In genomic region chr2:46913471-46914381, GRCh38 we compare ENCODE assay signal across 7 cellular contexts. TPM values are rescaled to one million over a fixed set of nuclear protein-coding genes. Genes with fewer than 3 reads are reported as not detected.
DNase-seq lines count a peak whose midpoint lies in the region; ATAC-seq and FAIRE-seq lines count a peak whose summit lies in the region.

No MANE protein-coding gene starts in this region.

- H2AFZ ChIP-seq in trophoblast cell (ENCODE audit: insufficient read depth, low read length, poor library complexity): peak overlapping the region; percentile 43

- H4K12ac ChIP-seq in trophoblast cell (ENCODE audit: low read depth, low read length): no peak overlapping the region

- no CpG with 5 or more reads among the region's 8 CpGs for WGBS in trophoblast cell (ENCODE audit: extremely low coverage, insufficient coverage, insufficient read length)

- no peak overlapping the region for H3K9ac ChIP-seq in trophoblast cell (ENCODE audit: low read length)

- no peak overlapping the region for H2BK12ac ChIP-seq in trophoblast cell (ENCODE audit: low read length)

- no peaks in the 10 kb centered on the region for H3K9me3 ChIP-seq in trophoblast cell (ENCODE audit: insufficient read depth, low read depth, low read length)

- DNase-seq in H4 (ENCODE audit: low spot score) (peak; percentile 28), RKO (ENCODE audit: low spot score) (peak; percentile 81), epithelial cell of prostate (ENCODE audit: low read depth, low spot score) (no peak), trophoblast cell (no peak), ecto neural progenitor cell (ENCODE audit: low spot score) (no peak), frontal cortex (ENCODE audit: low spot score in 2 of 2) (no peak)

- H3K79me1 ChIP-seq in trophoblast cell (ENCODE audit: low read length): peaks cover 11% of the 10 kb centered on the region

- no peak overlapping the region for H3K14ac ChIP-seq in trophoblast cell (ENCODE audit: low read length)

- H4K8ac ChIP-seq in trophoblast cell (ENCODE audit: low read depth, low read length): no peak overlapping the region

- H3K23ac ChIP-seq in trophoblast cell (ENCODE audit: low read length): peak overlapping the region; percentile 62

- H3K18ac ChIP-seq in trophoblast cell (ENCODE audit: low read length): peak overlapping the region; percentile 19

- H3K27ac ChIP-seq in epithelial cell of prostate (peak overlapping the region; percentile 80), trophoblast cell (ENCODE audit: low read depth, low read length) (no peak overlapping the region)

- H3K4ac ChIP-seq in trophoblast cell (ENCODE audit: low read depth, low read length): peak overlapping the region; percentile 71

- no peak overlapping the region for H3K4me3 ChIP-seq in trophoblast cell (ENCODE audit: low read depth, low read length)

- H2BK120ac ChIP-seq in trophoblast cell (ENCODE audit: insufficient read depth, low read length, poor library complexity): no peak overlapping the region

- no peak for FAIRE-seq in frontal cortex (lab: Jason Lieb, UNC)

- H3K36me3 ChIP-seq in trophoblast cell (ENCODE audit: control insufficient read depth in 1 of 2, insufficient read depth in 2 of 2, low read length in 2 of 2): peaks cover 10 to 28% of the 10 kb centered on the region in 2 experiments

- H3K79me2 ChIP-seq in trophoblast cell (ENCODE audit: control insufficient read depth, insufficient read depth, low read length, poor library complexity): peaks cover 8% of the 10 kb centered on the region

- peaks cover 14 to 24% of the 10 kb centered on the region in 2 experiments for H3K4me1 ChIP-seq in trophoblast cell (ENCODE audit: control insufficient read depth in 1 of 2, insufficient read depth in 2 of 2, low read length in 2 of 2)

- peak overlapping the region; percentile 91 for H3K4me2 ChIP-seq in trophoblast cell (ENCODE audit: low read length)

- no peak overlapping the region for H4K91ac ChIP-seq in trophoblast cell (ENCODE audit: low read depth, low read length)

- no peak for ATAC-seq in HG03175 (IDR thresholded peaks at IDR 0.05; ENCODE audit: unreplicated experiment)

- H3K27me3 ChIP-seq in trophoblast cell (ENCODE audit: insufficient read depth, low read length): no peaks in the 10 kb centered on the region

- no peak overlapping the region for H2AK5ac ChIP-seq in trophoblast cell (ENCODE audit: low read length)

- no peak overlapping the region for H2BK5ac ChIP-seq in trophoblast cell (ENCODE audit: low read depth, low read length, poor library complexity)

RNA-seq across cellular contexts. Expression of gene MCFD2, which starts 1.9 kb away (rescaled TPM):
- total RNA-seq in H4 (2014; rRNA removed; shearing (Covaris generic)): 112 and 124 TPM in 2 replicates
- polyA plus RNA-seq in trophoblast cell (2013): 100 and 104 TPM in 2 replicates
- 42.4 TPM for total RNA-seq in frontal cortex

RNA-seq across cellular contexts. Expression of gene TTC7A, which starts 27.3 kb away (rescaled TPM):
- 4.4 and 5.8 TPM in 2 replicates for total RNA-seq in H4 (2014; rRNA removed; shearing (Covaris generic))
- 31.2 and 33.6 TPM in 2 replicates for polyA plus RNA-seq in trophoblast cell (2013)
- total RNA-seq in frontal cortex: 4.5 TPM

Comparison
In these comparisons a context has a peak if more than half of its experiments do, and no peak if none do; other contexts are left out.
1. DNase-seq: peak in H4 (single experiment) and RKO (single experiment); none in epithelial cell of prostate (single experiment), trophoblast cell (0 of 2), ecto neural progenitor cell (single experiment) and frontal cortex (0 of 2).